In genomic region chr2:198774576-198774975, GRCh38 we compare ENCODE assay signal across 17 cellular contexts.
DNase-seq lines count a peak whose midpoint lies in the region; ATAC-seq and TF ChIP-seq lines count a peak whose summit lies in the region.
"Had no signal": no experiment of that assay in that cellular context is flagged by ENCODE, and none has a peak within 500 bp of the region (broad histone marks: within the 10 kb centered on the region; RNA-seq: fewer than 3 reads in every experiment).

No MANE protein-coding gene starts in this region.

- H3K36me3 Mint-ChIP-seq in Calu3 (ENCODE audit: insufficient read depth, unreplicated experiment) = no peaks in the 10 kb centered on the region
- no peaks in the 10 kb centered on the region for H3K36me3 Mint-ChIP-seq in activated T-cell treated with anti-CD3 and anti-CD28 coated beads, Interleukin-2, amount 50 U/mL, for 24 hours (ENCODE audit: low read depth)
- H3K36me3 Mint-ChIP-seq: CD4-positive, CD25-positive, alpha-beta regulatory T cell had no signal

- H3K27me3 ChIP-seq in ACC112 (ENCODE audit: insufficient read depth, low read length) = no peaks in the 10 kb centered on the region
- no peaks in the 10 kb centered on the region for H3K27me3 ChIP-seq in colonic mucosa
- H3K27me3 ChIP-seq: Peyer's patch had no signal

- H3K4me1 ChIP-seq in ACC112 (ENCODE audit: control insufficient read depth, insufficient read depth, low read length, unreplicated experiment) (no peaks in the 10 kb centered on the region), colonic mucosa (no peaks in the 10 kb centered on the region)
- H3K4me1 ChIP-seq: Peyer's patch had no signal

- H3K9ac ChIP-seq in colonic mucosa (ENCODE audit: low read depth in 2 of 2, low read length in 2 of 2) = peak overlapping the region in 1 of 2 donors; percentile 24
- H3K9ac ChIP-seq: GM23248 had no signal

- no peaks in the 10 kb centered on the region for H3K36me3 ChIP-seq in ACC112 (ENCODE audit: insufficient read depth, low read length)
- H3K36me3 ChIP-seq in colonic mucosa = no peaks in the 10 kb centered on the region
- H3K36me3 ChIP-seq: Peyer's patch had no signal

- no peaks in the 10 kb centered on the region for H3K4me1 Mint-ChIP-seq in Calu3 (ENCODE audit: low read depth, unreplicated experiment)
- H3K4me1 Mint-ChIP-seq in activated T-cell treated with anti-CD3 and anti-CD28 coated beads, Interleukin-2, amount 50 U/mL, for 24 hours (ENCODE audit: low read depth) = no peaks in the 10 kb centered on the region
- H3K4me1 Mint-ChIP-seq: B cell; CD4-positive, CD25-positive, alpha-beta regulatory T cell had no signal

- intact Hi-C loops in Calu3 (cut with micrococcal nuclease; ENCODE audit: unreplicated experiment) = no loop called here
- intact Hi-C loops in colonic mucosa (cut with DNase I) = loop anchor here (5.0 kb wide), 2 partner anchors 457 to 683 kb away; partner anchors contain the start of gene SATB2
- intact Hi-C loops in sciatic nerve (cut with DNase I) = no loop called here

- no peaks in the 10 kb centered on the region for H3K9me3 ChIP-seq in colonic mucosa
- H3K9me3 ChIP-seq: Peyer's patch had no signal

- no peak overlapping the region for H2AFZ ChIP-seq in ACC112 (ENCODE audit: low read length, unreplicated experiment)
- H2AFZ ChIP-seq: GM23248 had no signal

- DNase-seq in Calu3 (no peak), NCI-H69 (lab: John Stamatoyannopoulos, UW) (peak; percentile 83), colonic mucosa (no peak), sciatic nerve (ENCODE audit: low spot score) (no peak)
- no peak for DNase-seq in activated T-cell treated with anti-CD3 and anti-CD28 coated beads, Interleukin-2, amount 50 U/mL, for 24 hours
- no peak for DNase-seq in NK-92 treated with Interleukin-12 subunit alpha and Interleukin-12 subunit beta, amount 100 ng/mL, for 24 hours (lab: John Stamatoyannopoulos, UW)
- DNase-seq: CD4-positive, CD25-positive, alpha-beta regulatory T cell; DMS79; GM23248; KBM-7; NCI-H1930; NCI-H510A treated with DMSO at 0.1 percent for 48 hours; Peyer's patch had no signal

- peak overlapping the region; percentile 70 for H3K4me3 ChIP-seq in ACC112 (ENCODE audit: low read depth, low read length)
- H3K4me3 ChIP-seq in colonic mucosa = no peak overlapping the region
- H3K4me3 ChIP-seq: GM23248, Peyer's patch, SK-N-MC had no signal

- BruUV-seq in Calu3 (replicated peaks; lab: Mats Ljungman, UMichigan) = no TSS peak

- no peak overlapping the region for H3K27ac Mint-ChIP-seq in Calu3 (ENCODE audit: unreplicated experiment)
- H3K27ac Mint-ChIP-seq in activated T-cell treated with anti-CD3 and anti-CD28 coated beads, Interleukin-2, amount 50 U/mL, for 24 hours = no peak overlapping the region
- H3K27ac Mint-ChIP-seq: B cell; CD4-positive, CD25-positive, alpha-beta regulatory T cell had no signal

- H3K27me3 Mint-ChIP-seq in Calu3 (ENCODE audit: unreplicated experiment) = no peaks in the 10 kb centered on the region
- no peaks in the 10 kb centered on the region for H3K27me3 Mint-ChIP-seq in activated T-cell treated with anti-CD3 and anti-CD28 coated beads, Interleukin-2, amount 50 U/mL, for 24 hours
- H3K27me3 Mint-ChIP-seq: B cell; CD4-positive, CD25-positive, alpha-beta regulatory T cell had no signal

- TF ChIP-seq CTCF in Calu3 (IDR thresholded peaks at IDR 0.05; ENCODE audit: unreplicated experiment) (no peak), colonic mucosa (IDR thresholded peaks at IDR 0.05) (no peak)

- no peak for ATAC-seq in sciatic nerve
- ATAC-seq: Right ventricle myocardium inferior had no signal

- H3K27ac ChIP-seq in ACC112 (ENCODE audit: low read depth, low read length) (no peak overlapping the region), colonic mucosa (peak overlapping the region; percentile 63)
- H3K27ac ChIP-seq: GM23248, Peyer's patch, SK-N-MC had no signal

- H3K9me3 Mint-ChIP-seq in Calu3 (ENCODE audit: low read depth, unreplicated experiment) = no peaks in the 10 kb centered on the region
- H3K9me3 Mint-ChIP-seq in activated T-cell treated with anti-CD3 and anti-CD28 coated beads, Interleukin-2, amount 50 U/mL, for 24 hours = no peaks in the 10 kb centered on the region

- no peaks in the 10 kb centered on the region for H3K79me2 ChIP-seq in ACC112 (ENCODE audit: control insufficient read depth, insufficient read depth, low read length, unreplicated experiment)

- peak overlapping the region; percentile 16 for H3K4me3 Mint-ChIP-seq in Calu3 (ENCODE audit: low read depth, unreplicated experiment)
- H3K4me3 Mint-ChIP-seq in activated T-cell treated with anti-CD3 and anti-CD28 coated beads, Interleukin-2, amount 50 U/mL, for 24 hours = no peak overlapping the region
- H3K4me3 Mint-ChIP-seq: B cell; CD4-positive, CD25-positive, alpha-beta regulatory T cell had no signal

- CTCF ChIA-PET in Calu3 (lab: Charles Lee) = no interaction called here
